Comparison of ENCODE assay signal across 8 cellular contexts in genomic region chr6:105995403-105995699, GRCh38.
A peak's percentile ranks its signal among the peaks of the same experiment; 100 is the strongest.
DNase-seq lines count a peak whose midpoint lies in the region; TF ChIP-seq lines count a peak whose summit lies in the region.
"Had no signal": no experiment of that assay in that cellular context is flagged by ENCODE, and none has a peak within 500 bp of the region (broad histone marks: within the 10 kb centered on the region; RNA-seq: fewer than 3 reads in every experiment).

No MANE protein-coding gene starts in this region.

- H3K9me3 Mint-ChIP-seq in endothelial cell (ENCODE audit: unreplicated experiment): no peaks in the 10 kb centered on the region

- peak overlapping the region; percentile 84 for H3K4me3 Mint-ChIP-seq in endothelial cell (ENCODE audit: unreplicated experiment)

- no peak for TF ChIP-seq CTCF in endothelial cell (IDR thresholded peaks at IDR 0.05; ENCODE audit: unreplicated experiment)

- H3K4me1 Mint-ChIP-seq in endothelial cell (ENCODE audit: unreplicated experiment): peaks cover 16% of the 10 kb centered on the region

- H3K36me3 Mint-ChIP-seq in endothelial cell (ENCODE audit: low read depth, unreplicated experiment): no peaks in the 10 kb centered on the region

- peaks cover 11% of the 10 kb centered on the region for H3K27me3 Mint-ChIP-seq in endothelial cell (ENCODE audit: unreplicated experiment)

- H3K27ac Mint-ChIP-seq in endothelial cell (ENCODE audit: unreplicated experiment): no peak overlapping the region

- H3K4me3 ChIP-seq in GM08714 (ENCODE audit: low read length) (0 out of 2 replicates have a peak overlapping the region, but pooled peaks have one; percentile 61), skeletal muscle cell (ENCODE audit: low read depth, low read length) (peak overlapping the region; percentile 70)

- peak; percentile 79 for DNase-seq in OCI-M1 (lab: John Stamatoyannopoulos, UW)
- no peak for DNase-seq in endothelial cell (ENCODE audit: low spot score)
- no peak for DNase-seq in skeletal muscle cell (ENCODE audit: low read depth)
- no peak for DNase-seq in NCI-H1436 (lab: John Stamatoyannopoulos, UW)
- no peak for DNase-seq in putamen (ENCODE audit: low spot score)
- no peak for DNase-seq in activated CD8-positive, alpha-beta memory T cell treated with anti-CD3 and anti-CD28 coated beads, Interleukin-2, amount 50 U/mL, for 4 hours
- DNase-seq: NCI-H2107 had no signal
